Comparison of ENCODE assay signal across 12 cellular contexts in genomic region chr16:50550035-50550434, GRCh38. TPM values are rescaled to one million over a fixed set of nuclear protein-coding genes. Genes with fewer than 3 reads are reported as not detected.
DNase-seq lines count a peak whose midpoint lies in the region; ATAC-seq lines count a peak whose summit lies in the region.
"Had no signal": no experiment of that assay in that cellular context is flagged by ENCODE, and none has a peak within 500 bp of the region (broad histone marks: within the 10 kb centered on the region; RNA-seq: fewer than 3 reads in every experiment).

No MANE protein-coding gene starts in this region.

- H3K4me1 Mint-ChIP-seq in activated CD8-positive, alpha-beta memory T cell treated with anti-CD3 and anti-CD28 coated beads, Interleukin-2, amount 10 ng/mL, durations not matched to agents 7 days and 5 days = peaks cover 4% of the 10 kb centered on the region
- peaks cover 4% of the 10 kb centered on the region for H3K4me1 Mint-ChIP-seq in activated T-helper 2 cell treated with anti-CD3 and anti-CD28 coated beads, Interferon-gamma antibody, Interleukin-2, Interleukin-4, amounts not matched to agents 10 μg/mL and 5 μg/mL and 100 μg/mL, durations not matched to agents 14 hours and 24 hours and 36 hours (ENCODE audit: low read depth)
- peaks cover 4% of the 10 kb centered on the region for H3K4me1 Mint-ChIP-seq in memory B cell

- H3K27ac Mint-ChIP-seq in activated CD8-positive, alpha-beta memory T cell treated with anti-CD3 and anti-CD28 coated beads, Interleukin-2, amount 10 ng/mL, durations not matched to agents 7 days and 5 days = no peak overlapping the region
- no peak overlapping the region for H3K27ac Mint-ChIP-seq in activated T-helper 2 cell treated with anti-CD3 and anti-CD28 coated beads, Interferon-gamma antibody, Interleukin-2, Interleukin-4, amounts not matched to agents 10 μg/mL and 5 μg/mL and 100 μg/mL, durations not matched to agents 14 hours and 24 hours and 36 hours
- H3K27ac Mint-ChIP-seq in memory B cell = no peak overlapping the region

- H3K4me3 Mint-ChIP-seq in activated CD8-positive, alpha-beta memory T cell treated with anti-CD3 and anti-CD28 coated beads, Interleukin-2, amount 10 ng/mL, durations not matched to agents 7 days and 5 days = no peak overlapping the region
- peak overlapping the region; percentile 31 for H3K4me3 Mint-ChIP-seq in activated T-helper 2 cell treated with anti-CD3 and anti-CD28 coated beads, Interferon-gamma antibody, Interleukin-2, Interleukin-4, amounts not matched to agents 10 μg/mL and 5 μg/mL and 100 μg/mL, durations not matched to agents 14 hours and 24 hours and 36 hours (ENCODE audit: low read depth)
- peak overlapping the region; percentile 88 for H3K4me3 Mint-ChIP-seq in memory B cell

- DNase-seq in activated CD8-positive, alpha-beta memory T cell treated with anti-CD3 and anti-CD28 coated beads for 24 hours = peak; percentile 58
- no peak for DNase-seq in activated CD8-positive, alpha-beta memory T cell treated with anti-CD3 and anti-CD28 coated beads, Interleukin-2, amount 10 ng/mL, durations not matched to agents 7 days and 5 days
- no peak for DNase-seq in activated T-helper 2 cell treated with anti-CD3 and anti-CD28 coated beads, Interferon-gamma antibody, Interleukin-2, Interleukin-4, amounts not matched to agents 10 μg/mL and 5 μg/mL and 100 μg/mL, durations not matched to agents 14 hours and 24 hours and 36 hours (ENCODE audit: low spot score)
- DNase-seq in memory B cell (ENCODE audit: low spot score in 2 of 2) (no peak), CD1c-positive myeloid dendritic cell (ENCODE audit: extremely low spot score) (no peak)
- DNase-seq: cerebellar nuclear complex, occipital lobe, PC-3, T-helper 9 cell had no signal

- H3K27ac ChIP-seq in temporal lobe (ENCODE audit: low read depth, low read length) = peak overlapping the region; percentile 3

- no peaks in the 10 kb centered on the region for H3K36me3 Mint-ChIP-seq in activated CD8-positive, alpha-beta memory T cell treated with anti-CD3 and anti-CD28 coated beads, Interleukin-2, amount 10 ng/mL, durations not matched to agents 7 days and 5 days
- no peaks in the 10 kb centered on the region for H3K36me3 Mint-ChIP-seq in activated T-helper 2 cell treated with anti-CD3 and anti-CD28 coated beads, Interferon-gamma antibody, Interleukin-2, Interleukin-4, amounts not matched to agents 10 μg/mL and 5 μg/mL and 100 μg/mL, durations not matched to agents 14 hours and 24 hours and 36 hours (ENCODE audit: low read depth)
- H3K36me3 Mint-ChIP-seq in memory B cell = peaks cover 3% of the 10 kb centered on the region

- no peak for ATAC-seq in activated CD8-positive, alpha-beta memory T cell treated with anti-CD3 and anti-CD28 coated beads, Interleukin-2, amount 10 ng/mL, durations not matched to agents 7 days and 5 days
- ATAC-seq in memory B cell (ENCODE audit: low read depth) = no peak
- no peak for ATAC-seq in HG03097 (IDR thresholded peaks at IDR 0.05; ENCODE audit: low FRiP score, unreplicated experiment)
- no peak for ATAC-seq in GM21447 (IDR thresholded peaks at IDR 0.05; ENCODE audit: unreplicated experiment)
- ATAC-seq: PC-3 had no signal

- peaks cover 37% of the 10 kb centered on the region for H3K27me3 Mint-ChIP-seq in activated CD8-positive, alpha-beta memory T cell treated with anti-CD3 and anti-CD28 coated beads, Interleukin-2, amount 10 ng/mL, durations not matched to agents 7 days and 5 days
- H3K27me3 Mint-ChIP-seq in activated T-helper 2 cell treated with anti-CD3 and anti-CD28 coated beads, Interferon-gamma antibody, Interleukin-2, Interleukin-4, amounts not matched to agents 10 μg/mL and 5 μg/mL and 100 μg/mL, durations not matched to agents 14 hours and 24 hours and 36 hours (ENCODE audit: low read depth) = peaks cover 51% of the 10 kb centered on the region
- H3K27me3 Mint-ChIP-seq in memory B cell = peaks cover 4% of the 10 kb centered on the region

- H3K9me3 Mint-ChIP-seq in activated CD8-positive, alpha-beta memory T cell treated with anti-CD3 and anti-CD28 coated beads, Interleukin-2, amount 10 ng/mL, durations not matched to agents 7 days and 5 days (ENCODE audit: low read depth) = no peaks in the 10 kb centered on the region
- no peaks in the 10 kb centered on the region for H3K9me3 Mint-ChIP-seq in activated T-helper 2 cell treated with anti-CD3 and anti-CD28 coated beads, Interferon-gamma antibody, Interleukin-2, Interleukin-4, amounts not matched to agents 10 μg/mL and 5 μg/mL and 100 μg/mL, durations not matched to agents 14 hours and 24 hours and 36 hours
- peaks cover 2% of the 10 kb centered on the region for H3K9me3 Mint-ChIP-seq in memory B cell

- CTCF ChIA-PET in activated CD8-positive, alpha-beta memory T cell treated with anti-CD3 and anti-CD28 coated beads, Interleukin-2, amount 10 ng/mL, durations not matched to agents 7 days and 5 days (lab: Charles Lee) = interaction anchor here (1.3 to 1.6 kb wide), 6 partner anchors 8 to 256 kb away, joined by 3 to 5 read pairs (median 4); no protein-coding TSS in a partner anchor

- intact Hi-C loops in activated T-helper 2 cell treated with anti-CD3 and anti-CD28 coated beads, Interferon-gamma antibody, Interleukin-2, Interleukin-4, amounts not matched to agents 10 μg/mL and 5 μg/mL and 100 μg/mL, durations not matched to agents 14 hours and 24 hours and 36 hours (cut with micrococcal nuclease) = no loop called here

RNA-seq across cellular contexts. Expression of gene NKD1, which starts 1.8 kb away (rescaled TPM):
- 1 to 10 TPM in 1 of 2 experiments, under 1 TPM in 1; 0.33 to 2.1 TPM for total RNA-seq in activated CD8-positive, alpha-beta memory T cell treated with anti-CD3 and anti-CD28 coated beads, Interleukin-2, amount 10 ng/mL, durations not matched to agents 7 days and 5 days
- 0.96 and 1.8 TPM in 2 replicates for total RNA-seq in activated T-helper 2 cell treated with anti-CD3 and anti-CD28 coated beads, Interferon-gamma antibody, Interleukin-2, Interleukin-4, amounts not matched to agents 10 μg/mL and 5 μg/mL and 100 μg/mL, durations not matched to agents 14 hours and 24 hours and 36 hours
- 1.5 TPM for total RNA-seq in temporal lobe
